ENCODE assay signal across 14 cellular contexts in genomic region chr10:58412502-58412961, GRCh38. TPM values are rescaled to one million over a fixed set of nuclear protein-coding genes. Genes with fewer than 3 reads are reported as not detected.
A peak's percentile ranks its signal among the peaks of the same experiment; 100 is the strongest.
DNase-seq lines count a peak whose midpoint lies in the region; ATAC-seq, FAIRE-seq and TF ChIP-seq lines count a peak whose summit lies in the region.
"Had no signal": no experiment of that assay in that cellular context is flagged by ENCODE, and none has a peak within 500 bp of the region (broad histone marks: within the 10 kb centered on the region; RNA-seq: fewer than 3 reads in every experiment).

No MANE protein-coding gene starts in this region.

- peak; percentile 13 for FAIRE-seq in keratinocyte (lab: Jason Lieb, UNC)

- H3K36me3 Mint-ChIP-seq in activated T-cell treated with anti-CD3 and anti-CD28 coated beads, Interleukin-2, amount 50 U/mL, for 4 hours (ENCODE audit: insufficient read depth), result no peaks in the 10 kb centered on the region
- H3K36me3 Mint-ChIP-seq: CD14-positive monocyte had no signal

- no peak overlapping the region for H3K9ac ChIP-seq in keratinocyte (ENCODE audit: control insufficient read depth, extremely low read depth, insufficient read depth, low read length)

- ATAC-seq in stimulated activated naive CD8-positive, alpha-beta T cell treated with anti-CD3 and anti-CD28 coated beads, Interleukin-15, amount 100 ng/mL, for 72 hours, result no peak
- ATAC-seq in activated T-cell treated with anti-CD3 and anti-CD28 coated beads, Interleukin-2, amount 50 U/mL, for 4 hours, result no peak
- ATAC-seq: heart right ventricle, right cardiac atrium had no signal

- DNase-seq in AG09319 (ENCODE audit: extremely low read depth, low read depth) (no peak), HFF-Myc (ENCODE audit: extremely low read depth, low read depth) (no peak), amniotic epithelial cell (ENCODE audit: low read depth) (peak; percentile 82), keratinocyte (ENCODE audit: low read depth, low spot score) (peak; percentile 9), SKM-1 (lab: John Stamatoyannopoulos, UW; ENCODE audit: unreplicated experiment) (no peak), superior temporal gyrus (ENCODE audit: extremely low spot score) (no peak)
- DNase-seq in stimulated activated naive CD8-positive, alpha-beta T cell treated with anti-CD3 and anti-CD28 coated beads, Interleukin-15, amount 100 ng/mL, for 72 hours, result no peak
- DNase-seq in activated T-cell treated with anti-CD3 and anti-CD28 coated beads, Interleukin-2, amount 50 U/mL, for 4 hours, result no peak
- DNase-seq: activated CD4-positive, alpha-beta T cell treated with anti-CD3 and anti-CD28 coated beads for 4 hours; activated naive CD4-positive, alpha-beta T cell; heart right ventricle; right cardiac atrium had no signal

- H3K4me2 ChIP-seq in keratinocyte (ENCODE audit: control insufficient read depth, extremely low read depth, insufficient read depth, low read depth, low read length), result no peak overlapping the region

- H3K9me1 ChIP-seq in keratinocyte (ENCODE audit: control insufficient read depth, extremely low read depth, insufficient read depth, low read length), result no peaks in the 10 kb centered on the region

- H3K27me3 ChIP-seq in keratinocyte (ENCODE audit: control insufficient read depth, extremely low read depth, insufficient read depth, low read length), result no peaks in the 10 kb centered on the region

- H3K27ac ChIP-seq in keratinocyte (ENCODE audit: control insufficient read depth, insufficient read depth, low read length), result no peak overlapping the region
- H3K27ac ChIP-seq: heart right ventricle had no signal

- H3K4me1 Mint-ChIP-seq in stimulated activated naive CD8-positive, alpha-beta T cell treated with anti-CD3 and anti-CD28 coated beads, Interleukin-15, amount 100 ng/mL, for 72 hours, result no peaks in the 10 kb centered on the region
- no peaks in the 10 kb centered on the region for H3K4me1 Mint-ChIP-seq in activated T-cell treated with anti-CD3 and anti-CD28 coated beads, Interleukin-2, amount 50 U/mL, for 4 hours (ENCODE audit: low read depth)
- H3K4me1 Mint-ChIP-seq: CD14-positive monocyte had no signal

- H3K79me2 ChIP-seq in keratinocyte (ENCODE audit: control insufficient read depth, insufficient read depth, low read length), result no peaks in the 10 kb centered on the region

- no peaks in the 10 kb centered on the region for H3K36me3 ChIP-seq in keratinocyte (ENCODE audit: control insufficient read depth in 2 of 2, extremely low read depth in 1 of 2, insufficient read depth in 2 of 2, low read length in 2 of 2)
- H3K36me3 ChIP-seq: heart right ventricle had no signal

- no peak overlapping the region for H3K4me3 Mint-ChIP-seq in stimulated activated naive CD8-positive, alpha-beta T cell treated with anti-CD3 and anti-CD28 coated beads, Interleukin-15, amount 100 ng/mL, for 72 hours
- no peak overlapping the region for H3K4me3 Mint-ChIP-seq in activated T-cell treated with anti-CD3 and anti-CD28 coated beads, Interleukin-2, amount 50 U/mL, for 4 hours
- H3K4me3 Mint-ChIP-seq: CD14-positive monocyte; dendritic cell treated with granulocyte-macrophage colony-stimulating factor and Interleukin-4, amounts not matched to agents 40 ng/mL and 50 ng/mL, for 4 days had no signal

- no peaks in the 10 kb centered on the region for H3K9me3 ChIP-seq in keratinocyte (ENCODE audit: control insufficient read depth, low read depth, low read length)

- no peaks in the 10 kb centered on the region for H3K9me3 Mint-ChIP-seq in stimulated activated naive CD8-positive, alpha-beta T cell treated with anti-CD3 and anti-CD28 coated beads, Interleukin-15, amount 100 ng/mL, for 72 hours
- H3K9me3 Mint-ChIP-seq in activated T-cell treated with anti-CD3 and anti-CD28 coated beads, Interleukin-2, amount 50 U/mL, for 4 hours, result no peaks in the 10 kb centered on the region
- H3K9me3 Mint-ChIP-seq: dendritic cell treated with granulocyte-macrophage colony-stimulating factor and Interleukin-4, amounts not matched to agents 40 ng/mL and 50 ng/mL, for 4 days had no signal

- H4K20me1 ChIP-seq in keratinocyte (ENCODE audit: control insufficient read depth, extremely low read depth, insufficient read depth, low read length), result no peaks in the 10 kb centered on the region

- TF ChIP-seq CTCF in AG09319 (IDR thresholded peaks at IDR 0.05; ENCODE audit: low read depth, low read length), result peak; percentile 12
- TF ChIP-seq CTCF in HFF-Myc (IDR thresholded peaks at IDR 0.05; ENCODE audit: low read depth, low read length, missing control alignments), result peak; percentile 18
- TF ChIP-seq CTCF in keratinocyte (optimal IDR thresholded peaks at IDR 0.05 in 1 of 3, IDR thresholded peaks at IDR 0.05 in 1 of 3, conservative IDR thresholded peaks at IDR 0.05 in 1 of 3; ENCODE audit: extremely low read depth in 1 of 3, insufficient read depth in 2 of 3, low read length in 3 of 3), result peak in 2 of 3 experiments; percentile 13 to 54

- H3K27ac Mint-ChIP-seq in stimulated activated naive CD8-positive, alpha-beta T cell treated with anti-CD3 and anti-CD28 coated beads, Interleukin-15, amount 100 ng/mL, for 72 hours, result peak overlapping the region in 1 of 2 donors; percentile 38
- H3K27ac Mint-ChIP-seq: dendritic cell treated with granulocyte-macrophage colony-stimulating factor and Interleukin-4, amounts not matched to agents 40 ng/mL and 50 ng/mL, for 4 days had no signal

- no peak overlapping the region for H2AFZ ChIP-seq in keratinocyte (ENCODE audit: control insufficient read depth, low read length)

- dilution Hi-C loops in keratinocyte (cut with MboI; ENCODE audit: extremely low pct_ligation_motif_present, low sequenced_read_pairs), result no loop called here

- H3K4me3 ChIP-seq in HFF-Myc (replicated peaks; ENCODE audit: low read depth, low read length) (no peak overlapping the region), keratinocyte (ENCODE audit: control insufficient read depth in 2 of 3, extremely low read depth in 1 of 3, insufficient read depth in 2 of 3, low read depth in 1 of 3, low read length in 3 of 3) (no peak overlapping the region)
- H3K4me3 ChIP-seq: heart right ventricle had no signal

- peaks cover 15% of the 10 kb centered on the region for H3K27me3 Mint-ChIP-seq in stimulated activated naive CD8-positive, alpha-beta T cell treated with anti-CD3 and anti-CD28 coated beads, Interleukin-15, amount 100 ng/mL, for 72 hours
- peaks cover 10% of the 10 kb centered on the region for H3K27me3 Mint-ChIP-seq in activated T-cell treated with anti-CD3 and anti-CD28 coated beads, Interleukin-2, amount 50 U/mL, for 4 hours (ENCODE audit: low read depth)

- H3K4me1 ChIP-seq in keratinocyte (ENCODE audit: control insufficient read depth, extremely low read depth, insufficient read depth, low read length), result peaks cover 10% of the 10 kb centered on the region

RNA-seq across cellular contexts. Expression of gene TFAM, which starts 27.3 kb away (rescaled TPM):
- 11.5 to 25.1 TPM (median 20.3 TPM) in 3 replicates for polyA plus RNA-seq in keratinocyte
- polyA plus RNA-seq in keratinocyte (2011; ENCODE audit: low read depth), result 78.9 TPM
- polyA plus RNA-seq in keratinocyte (2011; cell fraction: cytosol; rRNA removed), result 10.1 and 11.1 TPM in 2 replicates
- 8.7 and 11.6 TPM in 2 replicates for polyA plus RNA-seq in keratinocyte (2011; cell fraction: nucleus; rRNA removed)
- polyA plus RNA-seq in keratinocyte (2012; ENCODE audit: low replicate concordance), result 18.0 and 34.5 TPM in 2 replicates
- 10.0 to 11.5 TPM (median 10.7 TPM) in 3 replicates for polyA minus RNA-seq in keratinocyte
- 18.4 TPM for polyA minus RNA-seq in keratinocyte (2011; cell fraction: cytosol; rRNA and poly(A)+ RNA removed)
- 10.4 and 13.6 TPM in 2 replicates for polyA minus RNA-seq in keratinocyte (2011; cell fraction: nucleus; rRNA and poly(A)+ RNA removed)
- total RNA-seq in activated T-cell treated with anti-CD3 and anti-CD28 coated beads, Interleukin-2, amount 50 U/mL, for 4 hours, result 100 to 1,000 TPM; 136 to 157 (median 153) TPM

Comparison
In these comparisons a context has a peak if more than half of its experiments do, and no peak if none do; other contexts are left out.
1. DNase-seq: peak in amniotic epithelial cell (single experiment) and keratinocyte (single experiment); none in AG09319 (single experiment), HFF-Myc (single experiment), SKM-1 (single experiment), superior temporal gyrus (single experiment), stimulated activated naive CD8-positive, alpha-beta T cell treated with anti-CD3 and anti-CD28 coated beads, Interleukin-15, amount 100 ng/mL, for 72 hours (0 of 2) and activated T-cell treated with anti-CD3 and anti-CD28 coated beads, Interleukin-2, amount 50 U/mL, for 4 hours (single experiment).
2. Peak in every context shown above with its lines, with median percentiles within 50 percentile points of each other: CTCF ChIP-seq.